9 cellular contexts compared by ENCODE assay signal in genomic region chr3:188400494-188401243, GRCh38.
DNase-seq lines count a peak whose midpoint lies in the region; ATAC-seq and TF ChIP-seq lines count a peak whose summit lies in the region.
"Had no signal": no experiment of that assay in that cellular context is flagged by ENCODE, and none has a peak within 500 bp of the region (broad histone marks: within the 10 kb centered on the region; RNA-seq: fewer than 3 reads in every experiment).

No MANE protein-coding gene starts in this region.

- no peaks in the 10 kb centered on the region for H3K9me3 ChIP-seq in suprapubic skin
- H3K9me3 ChIP-seq in smooth muscle cell (replicated peaks; ENCODE audit: low read depth), result no peaks in the 10 kb centered on the region

- H3K27ac Mint-ChIP-seq in IgD-negative memory B cell (peak overlapping the region; percentile 78 to 98 (median 95)), memory B cell (peak overlapping the region; percentile 97)
- H3K27ac Mint-ChIP-seq: WTC11 had no signal

- H3K4me1 Mint-ChIP-seq in IgD-negative memory B cell (peaks cover 56 to 62% (median 57%) of the 10 kb centered on the region in 3 donors), memory B cell (peaks cover 57% of the 10 kb centered on the region)

- H3F3A ChIP-seq in smooth muscle cell (ENCODE audit: low read depth), result no peaks in the 10 kb centered on the region

- no peak for TF ChIP-seq POLR2A in suprapubic skin (IDR thresholded peaks at IDR 0.05)

- no peaks in the 10 kb centered on the region for H3K9me3 Mint-ChIP-seq in IgD-negative memory B cell
- peaks cover 2% of the 10 kb centered on the region for H3K9me3 Mint-ChIP-seq in memory B cell
- H3K9me3 Mint-ChIP-seq: WTC11 had no signal

- no peak overlapping the region for H3K9ac ChIP-seq in smooth muscle cell (ENCODE audit: low read depth)

- H3K4me3 ChIP-seq in suprapubic skin (no peak overlapping the region), smooth muscle cell (no peak overlapping the region)

- H3K4me3 Mint-ChIP-seq in IgD-negative memory B cell (peak overlapping the region in 3 of 4 donors; percentile 57 to 87 (median 62)), memory B cell (peak overlapping the region; percentile 25)
- H3K4me3 Mint-ChIP-seq: WTC11 had no signal

- peaks cover 6% of the 10 kb centered on the region for H3K36me3 Mint-ChIP-seq in IgD-negative memory B cell
- H3K36me3 Mint-ChIP-seq in memory B cell, result peaks cover 2% of the 10 kb centered on the region
- H3K36me3 Mint-ChIP-seq: WTC11 had no signal

- no peak overlapping the region for H2AFZ ChIP-seq in smooth muscle cell (ENCODE audit: low read depth)

- H3K27me3 Mint-ChIP-seq in IgD-negative memory B cell, result peaks cover 2% of the 10 kb centered on the region
- no peaks in the 10 kb centered on the region for H3K27me3 Mint-ChIP-seq in memory B cell

- H3K27me3 ChIP-seq in suprapubic skin (no peaks in the 10 kb centered on the region), smooth muscle cell (ENCODE audit: low read depth) (no peaks in the 10 kb centered on the region)

- DNase-seq in memory B cell (ENCODE audit: low spot score in 2 of 2) (peak in 1 of 2 donors; percentile 51), suprapubic skin (ENCODE audit: low spot score in 2 of 2) (no peak), smooth muscle cell (lab: John Stamatoyannopoulos, UW; ENCODE audit: unreplicated experiment) (no peak), COLO668 (lab: John Stamatoyannopoulos, UW; ENCODE audit: unreplicated experiment) (no peak), NK-92 (lab: John Stamatoyannopoulos, UW; ENCODE audit: unreplicated experiment) (no peak)

- H3K36me3 ChIP-seq in suprapubic skin (no peaks in the 10 kb centered on the region), smooth muscle cell (ENCODE audit: low read depth) (no peaks in the 10 kb centered on the region)

- H3K4me1 ChIP-seq in suprapubic skin (peaks cover 12% of the 10 kb centered on the region), smooth muscle cell (ENCODE audit: low read depth) (peaks cover 6% of the 10 kb centered on the region)

- ATAC-seq in GM18868 (IDR thresholded peaks at IDR 0.05; ENCODE audit: unreplicated experiment) (peak; percentile 94), GM21723 (IDR thresholded peaks at IDR 0.05; ENCODE audit: unreplicated experiment) (peak; percentile 96), memory B cell (ENCODE audit: low read depth) (peak; percentile 84)
- ATAC-seq: WTC11 had no signal

- TF ChIP-seq CTCF in suprapubic skin (IDR thresholded peaks at IDR 0.05), result no peak
- no peak for TF ChIP-seq CTCF in smooth muscle cell (IDR thresholded peaks at IDR 0.05; ENCODE audit: borderline replicate concordance, insufficient read depth, poor library complexity, severe bottlenecking)

- H3K79me2 ChIP-seq in smooth muscle cell (ENCODE audit: low read depth), result peaks cover 69% of the 10 kb centered on the region

- no peak for TF ChIP-seq EP300 in suprapubic skin (IDR thresholded peaks at IDR 0.05)

- 69% methylated on average over 2 of the region's 2 CpGs for WGBS in suprapubic skin
- WGBS in smooth muscle cell (ENCODE audit: low lambda C conversion rate), result 51% methylated on average over 2 of the region's 2 CpGs

- no peak overlapping the region for H3K4me2 ChIP-seq in smooth muscle cell

- no peak overlapping the region for H3K27ac ChIP-seq in suprapubic skin
- no peak overlapping the region for H3K27ac ChIP-seq in smooth muscle cell (ENCODE audit: low read depth)

- H4K20me1 ChIP-seq in smooth muscle cell (ENCODE audit: low read depth), result peaks cover 65% of the 10 kb centered on the region
